24 cellular contexts compared by ENCODE assay signal in genomic region chr9:33267368-33267767, GRCh38. TPM values are rescaled to one million over a fixed set of nuclear protein-coding genes. Genes with fewer than 3 reads are reported as not detected.
DNase-seq lines count a peak whose midpoint lies in the region; ATAC-seq, FAIRE-seq and TF ChIP-seq lines count a peak whose summit lies in the region.
"Had no signal": no experiment of that assay in that cellular context is flagged by ENCODE, and none has a peak within 500 bp of the region (broad histone marks: within the 10 kb centered on the region; RNA-seq: fewer than 3 reads in every experiment).

No MANE protein-coding gene starts in this region.

- CTCF ChIA-PET in A549 (lab: Yijun Ruan, JAX) (no interaction called here), PC-9 (lab: Charles Lee) (no interaction called here)
- CTCF ChIA-PET in activated CD4-positive, alpha-beta memory T cell treated with anti-CD3 and anti-CD28 coated beads for 36 hours (lab: Charles Lee): interaction anchor here (1.2 kb wide), 1 partner anchor 23 kb away, joined by 3 read pairs; the partner anchor contains the start of gene NFX1

- TF ChIP-seq CTCF in A549 (IDR thresholded peaks at IDR 0.05) (no peak), endothelial cell (IDR thresholded peaks at IDR 0.05; ENCODE audit: unreplicated experiment) (no peak), gastroesophageal sphincter (IDR thresholded peaks at IDR 0.05) (no peak), PC-9 (conservative IDR thresholded peaks at IDR 0.05) (no peak), GM10266 (IDR thresholded peaks at IDR 0.05; ENCODE audit: control insufficient read depth, insufficient read depth, low read depth, missing control alignments) (no peak)

- H3K4me1 ChIP-seq in A549 (peaks cover 17% of the 10 kb centered on the region), gastroesophageal sphincter (peaks cover 7 to 38% (median 15%) of the 10 kb centered on the region in 3 donors), PC-9 (replicated peaks; ENCODE audit: insufficient read depth) (peaks cover 14% of the 10 kb centered on the region)
- peaks cover 21 to 41% (median 29%) of the 10 kb centered on the region in 10 experiments for H3K4me1 ChIP-seq in BLaER1 treated with 17β-estradiol and CSF1 and Interleukin-3, amounts not matched to agents 10 nM and 100 nM

- H3K9me3 Mint-ChIP-seq in activated CD4-positive, alpha-beta memory T cell treated with anti-CD3 and anti-CD28 coated beads for 36 hours: no peaks in the 10 kb centered on the region
- H3K9me3 Mint-ChIP-seq in endothelial cell (ENCODE audit: unreplicated experiment): no peaks in the 10 kb centered on the region

- no peak for TF ChIP-seq POLR2A in A549 (IDR thresholded peaks at IDR 0.05; ENCODE audit: low read length)
- TF ChIP-seq POLR2A in gastroesophageal sphincter (IDR thresholded peaks at IDR 0.05): no peak

- DNase-seq in A549 (ENCODE audit: low read depth in 1 of 2, low spot score in 1 of 2) (no peak), endothelial cell (ENCODE audit: low spot score) (no peak), GF-D8 (lab: John Stamatoyannopoulos, UW) (no peak), PC-9 (no peak), GM10266 (ENCODE audit: extremely low spot score) (no peak)
- no peak for DNase-seq in activated CD4-positive, alpha-beta memory T cell treated with anti-CD3 and anti-CD28 coated beads for 36 hours
- DNase-seq: aorta; heart left ventricle; NCI-H2081 treated with DMSO at 0.1 percent for 48 hours; NCI-H524; SHP77 treated with DMSO at 0.1 percent for 48 hours; small intestine; stimulated activated CD4-positive, alpha-beta T cell treated with anti-CD3 and anti-CD28 coated beads, Interleukin-4, amount 100 ng/mL, for 4 hours; testis had no signal

- no peaks in the 10 kb centered on the region for H3K27me3 Mint-ChIP-seq in activated CD4-positive, alpha-beta memory T cell treated with anti-CD3 and anti-CD28 coated beads for 36 hours
- peaks cover 14% of the 10 kb centered on the region for H3K27me3 Mint-ChIP-seq in endothelial cell (ENCODE audit: unreplicated experiment)

- peaks cover 53% of the 10 kb centered on the region for H3K36me3 Mint-ChIP-seq in activated CD4-positive, alpha-beta memory T cell treated with anti-CD3 and anti-CD28 coated beads for 36 hours
- peaks cover 41% of the 10 kb centered on the region for H3K36me3 Mint-ChIP-seq in endothelial cell (ENCODE audit: low read depth, unreplicated experiment)

- H3K4me2 ChIP-seq in A549 (no peak overlapping the region), PC-9 (no peak overlapping the region)
- peak overlapping the region in 7 of 11 experiments; percentile 4 to 99 (median 98); a peak in 8 of 22 replicates for H3K4me2 ChIP-seq in BLaER1 treated with 17β-estradiol and CSF1 and Interleukin-3, amounts not matched to agents 10 nM and 100 nM

- no TSS peak for BruUV-seq in PC-9 (replicated peaks; lab: Mats Ljungman, UMichigan)

- no peaks in the 10 kb centered on the region for H3K9me2 ChIP-seq in PC-9 (ENCODE audit: insufficient read depth)

- no peaks in the 10 kb centered on the region for H3K9me3 ChIP-seq in A549
- H3K9me3 ChIP-seq in BLaER1 treated with 17β-estradiol and CSF1 and Interleukin-3, amounts not matched to agents 10 nM and 100 nM (replicated peaks in 1 of 11): no peaks in the 10 kb centered on the region
- H3K9me3 ChIP-seq in gastroesophageal sphincter: no peaks in the 10 kb centered on the region
- no peaks in the 10 kb centered on the region for H3K9me3 ChIP-seq in PC-9 (ENCODE audit: insufficient read depth, low read depth)
- H3K9me3 ChIP-seq: heart left ventricle, testis had no signal

- POLR2A ChIA-PET in A549 (lab: Yijun Ruan, JAX) (no interaction called here), PC-9 (lab: Charles Lee; ENCODE audit: unreplicated experiment) (no interaction called here)
- POLR2A ChIA-PET in activated CD4-positive, alpha-beta memory T cell treated with anti-CD3 and anti-CD28 coated beads for 36 hours (lab: Charles Lee): no interaction called here

- H3F3A ChIP-seq in PC-9 (ENCODE audit: insufficient read depth, low read depth): no peaks in the 10 kb centered on the region

- FAIRE-seq in A549 (lab: Jason Lieb, UNC): no peak
- FAIRE-seq: G401.6, GM12891, small intestine had no signal

- no peak overlapping the region for H2AFZ ChIP-seq in PC-9

- H4K20me1 ChIP-seq in BLaER1 treated with 17β-estradiol and CSF1 and Interleukin-3, amounts not matched to agents 10 nM and 100 nM: peaks cover 3 to 21% (median 14%) of the 10 kb centered on the region in 11 experiments; a peak in 16 of 22 replicates
- no peaks in the 10 kb centered on the region for H4K20me1 ChIP-seq in PC-9 (ENCODE audit: insufficient read depth)

- H3K27me3 ChIP-seq in BLaER1 treated with 17β-estradiol and CSF1 and Interleukin-3, amounts not matched to agents 10 nM and 100 nM: no peaks in the 10 kb centered on the region
- H3K27me3 ChIP-seq in gastroesophageal sphincter (no peaks in the 10 kb centered on the region), PC-9 (ENCODE audit: insufficient read depth, low read depth) (no peaks in the 10 kb centered on the region)
- H3K27me3 ChIP-seq: heart left ventricle, testis had no signal

- peak overlapping the region; percentile 74 for H3K27ac Mint-ChIP-seq in activated CD4-positive, alpha-beta memory T cell treated with anti-CD3 and anti-CD28 coated beads for 36 hours
- H3K27ac Mint-ChIP-seq in endothelial cell (ENCODE audit: unreplicated experiment): no peak overlapping the region

- H3K9ac ChIP-seq in BLaER1 treated with 17β-estradiol and CSF1 and Interleukin-3, amounts not matched to agents 10 nM and 100 nM: no peak overlapping the region; a peak in 1 of 22 replicates

- ATAC-seq in A549 (no peak), gastroesophageal sphincter (no peak)
- ATAC-seq: activated CD4-positive, CD25-positive, alpha-beta regulatory T cell treated with anti-CD3 and anti-CD28 coated beads, Interleukin-2, amount 50 U/mL, for 24 hours; HCT116; heart left ventricle had no signal

- intact Hi-C loops in activated CD4-positive, alpha-beta memory T cell treated with anti-CD3 and anti-CD28 coated beads for 36 hours (cut with micrococcal nuclease): loop anchor here (10.0 kb wide), 1 partner anchor 713 kb away; the partner anchor contains the start of genes SMIM27 and TOPORS
- intact Hi-C loops in PC-9 (cut with micrococcal nuclease; ENCODE audit: unreplicated experiment): no loop called here

- peaks cover 36% of the 10 kb centered on the region for H3K4me1 Mint-ChIP-seq in activated CD4-positive, alpha-beta memory T cell treated with anti-CD3 and anti-CD28 coated beads for 36 hours (ENCODE audit: low read depth)
- peaks cover 34% of the 10 kb centered on the region for H3K4me1 Mint-ChIP-seq in endothelial cell (ENCODE audit: unreplicated experiment)

- peak overlapping the region; percentile 40 for H3K4me3 Mint-ChIP-seq in activated CD4-positive, alpha-beta memory T cell treated with anti-CD3 and anti-CD28 coated beads for 36 hours
- H3K4me3 Mint-ChIP-seq in endothelial cell (ENCODE audit: unreplicated experiment): peak overlapping the region; percentile 2

- H3K36me3 ChIP-seq in BLaER1 treated with 17β-estradiol and CSF1 and Interleukin-3, amounts not matched to agents 10 nM and 100 nM: peaks cover 42 to 70% (median 65%) of the 10 kb centered on the region in 11 experiments
- peaks cover 11 to 61% of the 10 kb centered on the region in 2 donors for H3K36me3 ChIP-seq in gastroesophageal sphincter
- peaks cover 5% of the 10 kb centered on the region; the same call in 1 of the 2 replicates for H3K36me3 ChIP-seq in PC-9 (ENCODE audit: low read depth)

- H3K4me3 ChIP-seq in A549 (no peak overlapping the region), gastroesophageal sphincter (no peak overlapping the region), PC-9 (no peak overlapping the region)
- H3K4me3 ChIP-seq in BLaER1 treated with 17β-estradiol and CSF1 and Interleukin-3, amounts not matched to agents 10 nM and 100 nM: no peak overlapping the region
- H3K4me3 ChIP-seq: heart left ventricle, testis had no signal

- no peak overlapping the region for H3K27ac ChIP-seq in A549
- no peak overlapping the region for H3K27ac ChIP-seq in BLaER1 treated with 17β-estradiol and CSF1 and Interleukin-3, amounts not matched to agents 10 nM and 100 nM
- no peak overlapping the region for H3K27ac ChIP-seq in gastroesophageal sphincter
- H3K27ac ChIP-seq in PC-9: no peak overlapping the region
- H3K27ac ChIP-seq: heart left ventricle, testis had no signal

- TF ChIP-seq EP300 in A549 (IDR thresholded peaks at IDR 0.05): no peak
- TF ChIP-seq EP300 in gastroesophageal sphincter (IDR thresholded peaks at IDR 0.05): no peak

- no peak for TF ChIP-seq RAD21 in A549 (conservative IDR thresholded peaks at IDR 0.05 in 1 of 2, IDR thresholded peaks at IDR 0.05 in 1 of 2)

- peaks cover 28% of the 10 kb centered on the region for H3K79me2 ChIP-seq in PC-9 (ENCODE audit: low read depth)

RNA-seq across cellular contexts. Expression of gene CHMP5, which starts 2.5 kb away (rescaled TPM):
- 108 and 187 TPM in 2 replicates for polyA plus RNA-seq in A549 (2011; rRNA removed)
- polyA plus RNA-seq in A549 (2012; cell fraction: cytosol; rRNA removed): 38.7 and 48.0 TPM in 2 replicates
- 13.9 and 21.7 TPM in 2 replicates for polyA plus RNA-seq in A549 (2012; cell fraction: nucleus; rRNA removed)
- 99.8 to 119 TPM (median 108 TPM) in 3 replicates for polyA plus RNA-seq in A549 (2017; fragmentation: RNase III; extraction: RNeasy Plus Mini Kit Qiagen cat#74134 plus additional on column Dnase treatment)
- 15.3 and 16.9 TPM in 2 replicates for polyA minus RNA-seq in A549 (2011; rRNA and poly(A)+ RNA removed)
- 100 to 1,000 TPM; 116 to 119 TPM for total RNA-seq in activated CD4-positive, alpha-beta memory T cell treated with anti-CD3 and anti-CD28 coated beads for 36 hours
- total RNA-seq in endothelial cell (ENCODE audit: unreplicated experiment): 88.7 TPM
- 10 to 100 TPM; 45.6 to 89.0 (median 59.3) TPM for total RNA-seq in gastroesophageal sphincter
- total RNA-seq in PC-9 (2021): 63.0 and 78.2 TPM in 2 replicates

RNA-seq across cellular contexts. Expression of gene BAG1, which starts 2.9 kb away (rescaled TPM):
- polyA plus RNA-seq in A549 (2011; rRNA removed): 51.9 and 86.9 TPM in 2 replicates
- 53.7 and 75.5 TPM in 2 replicates for polyA plus RNA-seq in A549 (2012; cell fraction: cytosol; rRNA removed)
- polyA plus RNA-seq in A549 (2012; cell fraction: nucleus; rRNA removed): 34.3 and 62.2 TPM in 2 replicates
- 62.4 to 73.0 TPM (median 64.3 TPM) in 3 replicates for polyA plus RNA-seq in A549 (2017; fragmentation: RNase III; extraction: RNeasy Plus Mini Kit Qiagen cat#74134 plus additional on column Dnase treatment)
- 27.6 and 27.8 TPM in 2 replicates for polyA minus RNA-seq in A549 (2011; rRNA and poly(A)+ RNA removed)
- 10 to 100 TPM; 52.7 to 56.6 TPM for total RNA-seq in activated CD4-positive, alpha-beta memory T cell treated with anti-CD3 and anti-CD28 coated beads for 36 hours
- 61.5 TPM for total RNA-seq in endothelial cell (ENCODE audit: unreplicated experiment)
- total RNA-seq in gastroesophageal sphincter: 100 to 1,000 TPM; 128 to 165 (median 139) TPM
- 21.9 and 35.5 TPM in 2 replicates for total RNA-seq in PC-9 (2021)

RNA-seq across cellular contexts. Expression of gene NFX1, which starts 22.9 kb away (rescaled TPM):
- polyA plus RNA-seq in A549 (2011; rRNA removed) (41.1 and 41.2 TPM in 2 replicates), A549 (2017; fragmentation: RNase III; extraction: RNeasy Plus Mini Kit Qiagen cat#74134 plus additional on column Dnase treatment) (23.6 to 25.0 TPM (median 24.8 TPM) in 3 replicates)
- polyA plus RNA-seq in A549 (2012; cell fraction: cytosol; rRNA removed): 20.7 and 21.0 TPM in 2 replicates
- 37.4 and 41.3 TPM in 2 replicates for polyA plus RNA-seq in A549 (2012; cell fraction: nucleus; rRNA removed)
- polyA minus RNA-seq in A549 (2011; rRNA and poly(A)+ RNA removed): 76.4 and 88.5 TPM in 2 replicates
- 10 to 100 TPM; 36.5 to 38.6 TPM for total RNA-seq in activated CD4-positive, alpha-beta memory T cell treated with anti-CD3 and anti-CD28 coated beads for 36 hours
- total RNA-seq in endothelial cell (ENCODE audit: unreplicated experiment) (33.5 TPM), gastroesophageal sphincter (10 to 100 TPM; 31.7 to 53.9 (median 42.3) TPM), PC-9 (2021) (14.9 and 15.0 TPM in 2 replicates)

RNA-seq across cellular contexts. Expression of gene SPINK4, which starts 27.4 kb away (rescaled TPM):
- 0.37 TPM in 1 of 2 replicates, not detected in the other for polyA plus RNA-seq in A549 (2011; rRNA removed)
- polyA plus RNA-seq in A549 (2012; cell fraction: cytosol; rRNA removed): 0.34 TPM in 1 of 2 replicates, not detected in the other
- polyA plus RNA-seq in A549 (2012; cell fraction: nucleus; rRNA removed): not detected in 2 replicates
- polyA plus RNA-seq in A549 (2017; fragmentation: RNase III; extraction: RNeasy Plus Mini Kit Qiagen cat#74134 plus additional on column Dnase treatment): not detected in 3 replicates
- polyA minus RNA-seq in A549 (2011; rRNA and poly(A)+ RNA removed): not detected in 2 replicates
- not detected for total RNA-seq in activated CD4-positive, alpha-beta memory T cell treated with anti-CD3 and anti-CD28 coated beads for 36 hours
- total RNA-seq in endothelial cell (ENCODE audit: unreplicated experiment): not detected
- total RNA-seq in gastroesophageal sphincter: not detected
- not detected in 2 replicates for total RNA-seq in PC-9 (2021)
- total RNA-seq: aorta; heart left ventricle; lower leg skin; myocyte; posterior vena cava; T-helper 2 cell treated with Interferon-gamma antibody and Interleukin-4, amounts not matched to agents 100 ng/mL and 5 ng/mL, for 36 hours; testis had no signal
- polyA plus RNA-seq: heart left ventricle had no signal

Comparison
In these comparisons a context has a peak if more than half of its experiments do, and no peak if none do; other contexts are left out.
1. H3K4me2 ChIP-seq: peak in BLaER1 treated with 17β-estradiol and CSF1 and Interleukin-3, amounts not matched to agents 10 nM and 100 nM (7 of 11); none in A549 (single experiment) and PC-9 (single experiment).